In genomic region chr10:129631870-129632623, GRCh38 we compare ENCODE assay signal across 20 cellular contexts.
A peak's percentile ranks its signal among the peaks of the same experiment; 100 is the strongest.
DNase-seq lines count a peak whose midpoint lies in the region; ATAC-seq and TF ChIP-seq lines count a peak whose summit lies in the region.
"Had no signal": no experiment of that assay in that cellular context is flagged by ENCODE, and none has a peak within 500 bp of the region (broad histone marks: within the 10 kb centered on the region; RNA-seq: fewer than 3 reads in every experiment).

No MANE protein-coding gene starts in this region.

- TF ChIP-seq CTCF in MCF 10A (IDR thresholded peaks at IDR 0.05; ENCODE audit: unreplicated experiment) (no peak), breast epithelium (IDR thresholded peaks at IDR 0.05) (no peak), coronary artery (IDR thresholded peaks at IDR 0.05) (no peak)

- H3K4me3 Mint-ChIP-seq in MCF 10A (ENCODE audit: unreplicated experiment), result no peak overlapping the region
- H3K4me3 Mint-ChIP-seq: B cell; CD4-positive, CD25-positive, alpha-beta regulatory T cell; CD8-positive, alpha-beta T cell; HFFc6 had no signal

- H3K9me3 ChIP-seq in breast epithelium, result no peaks in the 10 kb centered on the region
- H3K9me3 ChIP-seq: HAP-1 had no signal

- H3K9me3 Mint-ChIP-seq in MCF 10A (ENCODE audit: unreplicated experiment), result peaks cover 9% of the 10 kb centered on the region

- H3K27ac Mint-ChIP-seq in MCF 10A (ENCODE audit: low read depth, unreplicated experiment), result no peak overlapping the region
- H3K27ac Mint-ChIP-seq: B cell; CD4-positive, CD25-positive, alpha-beta regulatory T cell; CD8-positive, alpha-beta T cell; HFFc6 had no signal

- H3K4me1 Mint-ChIP-seq in MCF 10A (ENCODE audit: insufficient read depth, unreplicated experiment), result no peaks in the 10 kb centered on the region

- H3K27ac ChIP-seq in breast epithelium (no peak overlapping the region), coronary artery (no peak overlapping the region)
- H3K27ac ChIP-seq: 22Rv1, BLaER1, C4-2B had no signal

- BruUV-seq in MCF 10A (replicated peaks; lab: Mats Ljungman, UMichigan), result no TSS peak

- POLR2A ChIA-PET in MCF 10A (lab: Yijun Ruan, JAX), result no interaction called here

- no peaks in the 10 kb centered on the region for H3K27me3 Mint-ChIP-seq in MCF 10A (ENCODE audit: insufficient read depth, unreplicated experiment)
- H3K27me3 Mint-ChIP-seq: B cell; CD4-positive, CD25-positive, alpha-beta regulatory T cell had no signal

- no peaks in the 10 kb centered on the region for H3K36me3 ChIP-seq in breast epithelium
- H3K36me3 ChIP-seq: HAP-1 had no signal

- no peak for TF ChIP-seq POLR2A in breast epithelium (IDR thresholded peaks at IDR 0.05)

- DNase-seq in MCF 10A (ENCODE audit: unreplicated experiment), result peak; percentile 74
- DNase-seq in breast epithelium (ENCODE audit: low spot score in 2 of 2), result no peak
- DNase-seq in HuH-7.5 (ENCODE audit: low spot score), result peak; percentile 20
- DNase-seq in coronary artery (ENCODE audit: low spot score), result peak; percentile 40
- no peak for DNase-seq in SIG-M5 treated with dmso at 0.1 percent for 504 hours (lab: John Stamatoyannopoulos, UW; ENCODE audit: unreplicated experiment)
- DNase-seq: Caco-2; CD4-positive, CD25-positive, alpha-beta regulatory T cell; CD8-positive, alpha-beta T cell; DMS153; EL; GDM1; GOT3; HFFc6 had no signal

- intact Hi-C loops in MCF 10A (cut with micrococcal nuclease), result loop anchor here (10.0 kb wide), 1 partner anchor 167 kb away; the partner anchor contains the start of gene MGMT
- intact Hi-C loops in breast epithelium (cut with DNase I; ENCODE audit: low total_unique reads), result loop anchor here (1.0 kb wide), 1 partner anchor 12 kb away; no protein-coding TSS in a partner anchor

- H3K4me3 ChIP-seq in breast epithelium, result no peak overlapping the region
- H3K4me3 ChIP-seq in coronary artery, result no peak overlapping the region
- H3K4me3 ChIP-seq: BLaER1, GM12878, HAP-1 had no signal

- H3K27me3 ChIP-seq in breast epithelium, result no peaks in the 10 kb centered on the region
- H3K27me3 ChIP-seq: BLaER1 had no signal

- no peaks in the 10 kb centered on the region for H3K36me3 Mint-ChIP-seq in MCF 10A (ENCODE audit: insufficient read depth, unreplicated experiment)

- H3K4me1 ChIP-seq in breast epithelium, result no peaks in the 10 kb centered on the region
- H3K4me1 ChIP-seq: Caco-2, HAP-1 had no signal

- CTCF ChIA-PET in MCF 10A (lab: Yijun Ruan, JAX), result no interaction called here

- ATAC-seq in GM18858 (IDR thresholded peaks at IDR 0.05; ENCODE audit: unreplicated experiment), result no peak
- ATAC-seq: CD8-positive, alpha-beta T cell; GM12878 had no signal

Comparison
In these comparisons a context has a peak if more than half of its experiments do, and no peak if none do; other contexts are left out.
1. DNase-seq: peak in MCF 10A (single experiment), HuH-7.5 (single experiment) and coronary artery (single experiment); none in breast epithelium (0 of 2) and SIG-M5 treated with dmso at 0.1 percent for 504 hours (single experiment).